ENCODE assay signal across 21 cellular contexts in the genomic region with DNA sequence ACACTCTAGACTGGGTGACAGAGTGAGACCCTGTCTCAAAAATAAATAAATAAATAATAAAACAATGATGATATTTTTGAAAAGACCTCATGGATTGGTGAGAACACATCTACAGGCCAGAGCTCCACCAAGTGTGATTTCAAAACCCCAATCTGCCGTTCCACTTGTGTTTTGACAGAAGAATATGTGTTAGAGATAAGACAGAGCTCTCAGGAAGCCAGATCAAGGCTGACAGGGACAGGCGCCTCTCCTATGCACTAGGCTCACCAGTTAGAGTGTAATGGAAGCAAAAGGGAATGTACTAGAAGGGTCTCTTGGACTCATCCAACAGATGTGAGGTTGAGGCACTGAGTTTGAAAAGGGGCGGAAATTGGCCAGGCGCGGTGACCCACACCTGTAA.
A peak's percentile ranks its signal among the peaks of the same experiment; 100 is the strongest.
DNase-seq lines count a peak whose midpoint lies in the region; ATAC-seq and TF ChIP-seq lines count a peak whose summit lies in the region.
"Had no signal": no experiment of that assay in that cellular context is flagged by ENCODE, and none has a peak within 500 bp of the region (broad histone marks: within the 10 kb centered on the region; RNA-seq: fewer than 3 reads in every experiment).

No MANE protein-coding gene starts in this region.

- H4K91ac ChIP-seq in IMR-90 (ENCODE audit: insufficient read depth, low read depth, low read length) = peak overlapping the region; percentile 91

- no TSS peak for BruUV-seq in IMR-90 (replicated peaks; lab: Mats Ljungman, UMichigan)

- peak overlapping the region; percentile 85 for H3K14ac ChIP-seq in IMR-90 (replicated peaks; ENCODE audit: low read depth, low read length)

- peak overlapping the region; percentile 95; the same call in 2 of the 3 replicates for H2BK15ac ChIP-seq in IMR-90 (ENCODE audit: low read depth, low read length)

- H2AFZ ChIP-seq in IMR-90 (replicated peaks; ENCODE audit: low read length, poor library complexity) = no peak overlapping the region

- H4K20me1 ChIP-seq in IMR-90 (ENCODE audit: insufficient read depth, low read length) = no peaks in the 10 kb centered on the region

- no peak for TF ChIP-seq RAD21 in IMR-90 (IDR thresholded peaks at IDR 0.05; ENCODE audit: low read length)

- TF ChIP-seq EP300 in stomach (IDR thresholded peaks at IDR 0.05) = no peak

- H3K9ac ChIP-seq in IMR-90 (ENCODE audit: low read depth, low read length) (peak overlapping the region; percentile 19; the same call in 1 of the 2 replicates), muscle layer of colon (ENCODE audit: low read length) (no peak overlapping the region)

- in situ Hi-C loops in IMR-90 (cut with MboI; ENCODE audit: low sequenced_read_pairs) = no loop called here

- H3K9me3 ChIP-seq in IMR-90 (ENCODE audit: control insufficient read depth, insufficient read depth, low read length) (no peaks in the 10 kb centered on the region), breast epithelium (no peaks in the 10 kb centered on the region), muscle layer of colon (ENCODE audit: low read length) (no peaks in the 10 kb centered on the region), stomach (no peaks in the 10 kb centered on the region)
- H3K9me3 ChIP-seq: prostate gland had no signal

- no peak for ATAC-seq in IMR-90 (ENCODE audit: low read depth)
- no peak for ATAC-seq in HG02759 (IDR thresholded peaks at IDR 0.05; ENCODE audit: unreplicated experiment)
- ATAC-seq: activated T-cell treated with anti-CD3 and anti-CD28 coated beads, Interleukin-2, amount 50 U/mL, for 4 hours; CD8-positive, alpha-beta T cell; foreskin keratinocyte; left lobe of liver; stimulated activated naive B cell treated with anti-CD40 and anti-IgM and Interleukin-4, amounts not matched to agents 10 μg/mL and 1 μg/mL and 100 μg/mL, for 72 hours had no signal

- H3K27ac ChIP-seq in IMR-90 (ENCODE audit: insufficient read depth, low read length) (peak overlapping the region; percentile 91), breast epithelium (peak overlapping the region; percentile 60 to 76), muscle layer of colon (ENCODE audit: low read depth, low read length) (peak overlapping the region; percentile 20), stomach (peak overlapping the region; percentile 25 to 90 (median 80))
- H3K27ac ChIP-seq: foreskin keratinocyte had no signal

- H2AK5ac ChIP-seq in IMR-90 (ENCODE audit: low read depth, low read length) = peak overlapping the region; percentile 98

- intact Hi-C loops in IMR-90 (cut with micrococcal nuclease) (loop anchor here (2.0 kb wide), 3 partner anchors 40 to 178 kb away; no protein-coding TSS in a partner anchor), breast epithelium (cut with DNase I; ENCODE audit: low total_unique reads) (no loop called here), stomach (cut with DNase I; ENCODE audit: low total_unique reads) (no loop called here)

- H3K18ac ChIP-seq in IMR-90 (ENCODE audit: low read depth, low read length) = peak overlapping the region; percentile 96

- dilution Hi-C loops in IMR-90 (cut with HindIII; ENCODE audit: low sequenced_read_pairs, unreplicated experiment) = no loop called here

- no peak overlapping the region for H3K4me2 ChIP-seq in IMR-90 (ENCODE audit: low read depth, low read length)

- H3K27me3 ChIP-seq in IMR-90 (ENCODE audit: control insufficient read depth, insufficient read depth, low read length) = no peaks in the 10 kb centered on the region; the same call in 1 of the 2 replicates
- H3K27me3 ChIP-seq in breast epithelium = no peaks in the 10 kb centered on the region
- no peaks in the 10 kb centered on the region for H3K27me3 ChIP-seq in muscle layer of colon (ENCODE audit: control insufficient read depth in 1 of 2, insufficient read depth in 2 of 2, low read length in 2 of 2)
- H3K27me3 ChIP-seq in stomach = no peaks in the 10 kb centered on the region
- H3K27me3 ChIP-seq: foreskin keratinocyte had no signal

- H3K36me3 ChIP-seq in IMR-90 (ENCODE audit: control insufficient read depth, insufficient read depth, low read length) (no peaks in the 10 kb centered on the region), breast epithelium (no peaks in the 10 kb centered on the region), muscle layer of colon (ENCODE audit: insufficient read depth, low read length) (no peaks in the 10 kb centered on the region), stomach (no peaks in the 10 kb centered on the region)
- H3K36me3 ChIP-seq: prostate gland had no signal

- CTCF ChIA-PET in IMR-90 (lab: Yijun Ruan, JAX) = interaction anchor here (1.6 kb wide), 1 partner anchor 29 kb away, joined by 3 read pairs; no protein-coding TSS in a partner anchor

- TF ChIP-seq POLR2A in IMR-90 (IDR thresholded peaks at IDR 0.05; ENCODE audit: low read depth, low read length) = no peak
- TF ChIP-seq POLR2A in breast epithelium (IDR thresholded peaks at IDR 0.05) = no peak
- TF ChIP-seq POLR2A in stomach (IDR thresholded peaks at IDR 0.05) = no peak

- peak overlapping the region; percentile 84 for H2BK20ac ChIP-seq in IMR-90 (ENCODE audit: low read depth, low read length)

- peak overlapping the region; percentile 93 for H4K5ac ChIP-seq in IMR-90 (ENCODE audit: low read depth, low read length)

- TF ChIP-seq CTCF in IMR-90 (conservative IDR thresholded peaks at IDR 0.05; ENCODE audit: low read depth, low read length) = no peak
- no peak for TF ChIP-seq CTCF in breast epithelium (IDR thresholded peaks at IDR 0.05)
- TF ChIP-seq CTCF in stomach (IDR thresholded peaks at IDR 0.05) = no peak

- no CpG with 5 or more reads among the region's 5 CpGs for WGBS in IMR-90 (ENCODE audit: extremely low coverage in 2 of 2, insufficient read length in 1 of 2), 2 experiments
- 90 to 92% (median 90%) methylated on average over 5 of the region's 5 CpGs for WGBS in stomach, 5 donors

- H3K4me1 ChIP-seq in IMR-90 (ENCODE audit: control insufficient read depth, insufficient read depth, low read length) (peaks cover 25% of the 10 kb centered on the region), breast epithelium (peaks cover 0 to 7% of the 10 kb centered on the region in 2 donors), muscle layer of colon (ENCODE audit: insufficient read depth, low read length) (peaks cover 38% of the 10 kb centered on the region), stomach (peaks cover 0 to 52% (median 30%) of the 10 kb centered on the region in 4 donors)
- H3K4me1 ChIP-seq: prostate gland had no signal

- DNase-seq in IMR-90 (no peak), breast epithelium (ENCODE audit: low spot score in 2 of 2) (no peak), stomach (no peak), NCI-H1048 (lab: John Stamatoyannopoulos, UW) (no peak), cerebellum (ENCODE audit: low spot score) (no peak)
- no peak for DNase-seq in activated T-cell treated with anti-CD3 and anti-CD28 coated beads, Interleukin-2, amount 50 U/mL, for 48 hours
- DNase-seq: activated CD4-positive, alpha-beta T cell treated with anti-CD3 and anti-CD28 coated beads, Interleukin-2, amount 50 U/mL, for 48 hours; activated T-cell treated with anti-CD3 and anti-CD28 coated beads, Interleukin-2, amount 50 U/mL, for 4 hours; CD8-positive, alpha-beta T cell; central memory CD4-positive, alpha-beta T cell; DND-41; endodermal cell; foreskin keratinocyte; HCEC 1CT; NCI-H1436; stimulated activated naive B cell treated with anti-CD40 and anti-IgM and Interleukin-4, amounts not matched to agents 10 μg/mL and 1 μg/mL and 100 μg/mL, for 72 hours; SW 1271 had no signal

- peak overlapping the region; percentile 94 for H3K4ac ChIP-seq in IMR-90 (ENCODE audit: low read depth, low read length)

- peak overlapping the region; percentile 62 to 89 for H4K8ac ChIP-seq in IMR-90 (ENCODE audit: low read depth in 2 of 2, low read length in 2 of 2)

- H3K4me3 ChIP-seq in IMR-90 (ENCODE audit: insufficient read depth, low read depth, low read length) (no peak overlapping the region), breast epithelium (no peak overlapping the region), muscle layer of colon (ENCODE audit: low read depth in 1 of 2, low read length in 2 of 2) (no peak overlapping the region), stomach (no peak overlapping the region)
- H3K4me3 ChIP-seq: prostate gland had no signal

- H2AK9ac ChIP-seq in IMR-90 (replicated peaks; ENCODE audit: low read depth, low read length, poor library complexity) = peak overlapping the region; percentile 49

- peaks cover 22% of the 10 kb centered on the region for H3K9me1 ChIP-seq in IMR-90 (ENCODE audit: insufficient read depth, low read length)

- peak overlapping the region; percentile 79 for H2BK5ac ChIP-seq in IMR-90 (ENCODE audit: low read depth, low read length, poor library complexity, severe bottlenecking)

- H2BK120ac ChIP-seq in IMR-90 (ENCODE audit: low read depth, low read length) = peak overlapping the region; percentile 94

- peaks cover 0 to 3% of the 10 kb centered on the region in 2 experiments; a peak in 1 of 4 replicates for H3K79me1 ChIP-seq in IMR-90 (ENCODE audit: low read depth in 1 of 2, low read length in 2 of 2)

- no peak overlapping the region for H3K23ac ChIP-seq in IMR-90 (ENCODE audit: low read depth, low read length)

- POLR2A ChIA-PET in IMR-90 (lab: Charles Lee; ENCODE audit: unreplicated experiment) = no interaction called here

- no peak overlapping the region for H3K56ac ChIP-seq in IMR-90 (ENCODE audit: extremely low read depth, insufficient read depth, low read length)

TF ChIP-seq in IMR-90, 13 proteins besides CTCF, POLR2A, EP300 and RAD21 (continues in another document):
- TF ChIP-seq MAZ (IDR thresholded peaks at IDR 0.05; ENCODE audit: borderline replicate concordance, low read depth, low read length) (no peak), SMC3 (IDR thresholded peaks at IDR 0.05; ENCODE audit: low read depth, low read length) (no peak), MXI1 (IDR thresholded peaks at IDR 0.05; ENCODE audit: borderline replicate concordance, low read depth, low read length) (no peak), MAFK (IDR thresholded peaks at IDR 0.05; ENCODE audit: low read depth, low read length) (no peak), RFX5 (IDR thresholded peaks at IDR 0.05; ENCODE audit: low read depth, low read length) (no peak)
- TF ChIP-seq, protein P1, sequence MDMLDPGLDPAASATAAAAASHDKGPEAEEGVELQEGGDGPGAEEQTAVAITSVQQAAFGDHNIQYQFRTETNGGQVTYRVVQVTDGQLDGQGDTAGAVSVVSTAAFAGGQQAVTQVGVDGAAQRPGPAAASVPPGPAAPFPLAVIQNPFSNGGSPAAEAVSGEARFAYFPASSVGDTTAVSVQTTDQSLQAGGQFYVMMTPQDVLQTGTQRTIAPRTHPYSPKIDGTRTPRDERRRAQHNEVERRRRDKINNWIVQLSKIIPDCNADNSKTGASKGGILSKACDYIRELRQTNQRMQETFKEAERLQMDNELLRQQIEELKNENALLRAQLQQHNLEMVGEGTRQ (IDR thresholded peaks at IDR 0.05; ENCODE audit: low read depth, low read length) = no peak

Comparison
In these comparisons a context has a peak if more than half of its experiments do, and no peak if none do; other contexts are left out.
1. H3K27ac ChIP-seq: peak in every context shown above with its lines; median percentile 91 in IMR-90; 80 in stomach; 68 in breast epithelium; 20 in muscle layer of colon.